1 cellular context compared by ENCODE assay signal in genomic region chr13:35923347-35923746, GRCh38.
TF ChIP-seq lines count a peak whose summit lies in the region.

No MANE protein-coding gene starts in this region.

TF ChIP-seq in HEK293, 187 proteins besides CTCF, POLR2A, EP300 and RAD21 (continued from another document):
- TF ChIP-seq TSHZ1 (tag by site-specific recombination; IDR thresholded peaks at IDR 0.05; ENCODE audit: borderline replicate concordance) (no peak), ZFHX2 (tag by site-specific recombination; conservative IDR thresholded peaks at IDR 0.05) (peak; percentile 72)
